Comparison of ENCODE assay signal across 22 cellular contexts in the genomic region with DNA sequence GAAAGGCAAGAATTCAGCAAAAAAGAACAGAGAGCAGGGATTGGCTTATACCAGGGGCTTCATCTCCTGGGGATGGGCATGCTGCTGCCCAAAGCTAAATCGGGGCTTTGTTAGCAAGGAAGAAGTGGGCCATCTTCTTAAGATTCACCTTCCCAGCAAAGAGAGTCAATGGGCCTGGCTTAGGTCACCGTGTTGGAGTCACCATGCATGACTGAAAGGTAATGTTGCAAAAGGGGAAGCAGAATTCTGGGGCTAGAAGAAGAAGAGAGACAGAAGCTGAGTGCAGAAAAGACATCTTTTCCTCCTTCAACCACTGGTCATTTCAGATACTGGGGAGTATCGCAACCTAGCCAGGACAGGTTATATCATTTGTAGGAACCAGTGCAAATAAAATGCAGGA.
"Had no signal": no experiment of that assay in that cellular context is flagged by ENCODE, and none has a peak within 500 bp of the region (broad histone marks: within the 10 kb centered on the region; RNA-seq: fewer than 3 reads in every experiment).

No MANE protein-coding gene starts in this region.

- H3K4me2 ChIP-seq: neural progenitor cell had no signal

- H3K27me3 ChIP-seq: ovary, right atrium auricular region had no signal

- H3K9me3 ChIP-seq: esophagus squamous epithelium, gastroesophageal sphincter, left lung, lower lobe of right lung, ovary, right atrium auricular region, sigmoid colon, tibial artery, upper lobe of left lung, uterus had no signal

- DNase-seq: dermis blood vessel endothelial cell; esophagus squamous epithelium; foreskin fibroblast; glutamatergic neuron; immature natural killer cell; left lung; lower lobe of right lung; mesenchymal stem cell; midbrain; nucleus accumbens; ovary; sigmoid colon; stimulated activated CD4-positive, alpha-beta T cell treated with anti-CD3 and anti-CD28 coated beads, Interleukin-12 subunit alpha, Interleukin-12 subunit beta, amount 100 ng/mL, for 4 hours; stimulated activated naive CD8-positive, alpha-beta T cell treated with anti-CD3 and anti-CD28 coated beads, Interleukin-15, Interleukin-2, amounts not matched to agents 100 U/mL and 50 U/mL, for 24 hours; tibial artery; upper lobe of left lung; uterus had no signal

- H3K4me3 ChIP-seq: esophagus squamous epithelium, gastroesophageal sphincter, left lung, lower lobe of right lung, neural progenitor cell, ovary, right atrium auricular region, sigmoid colon, skin epidermis, tibial artery, upper lobe of left lung, uterus had no signal

- H3K9ac ChIP-seq: neural progenitor cell had no signal

- H3K9me3 Mint-ChIP-seq: immature natural killer cell; natural killer cell treated with Interleukin-12 subunit alpha and Interleukin-12 subunit beta and Interleukin-15 and Interleukin-18, amount 100 ng/mL, for 72 hours; neural progenitor cell had no signal

- H3K4me1 Mint-ChIP-seq: immature natural killer cell had no signal

- H3K4me1 ChIP-seq: gastroesophageal sphincter, left lung, lower lobe of right lung, right atrium auricular region, sigmoid colon, tibial artery, uterus had no signal

- H2AFZ ChIP-seq: neural progenitor cell had no signal

- H3K27ac ChIP-seq: esophagus squamous epithelium, gastroesophageal sphincter, left lung, lower lobe of right lung, neural progenitor cell, ovary, right atrium auricular region, sigmoid colon, skin epidermis, tibial artery, upper lobe of left lung, uterus had no signal

- ATAC-seq: gastroesophageal sphincter; left lung; lower lobe of right lung; natural killer cell treated with Interleukin-12 subunit alpha and Interleukin-12 subunit beta and Interleukin-15 and Interleukin-18, amount 100 ng/mL, for 72 hours; stimulated activated naive CD8-positive, alpha-beta T cell treated with anti-CD3 and anti-CD28 coated beads, Interleukin-15, Interleukin-2, amounts not matched to agents 100 U/mL and 50 U/mL, for 24 hours had no signal

- H3K36me3 ChIP-seq: esophagus squamous epithelium, gastroesophageal sphincter, left lung, lower lobe of right lung, neural progenitor cell, ovary, right atrium auricular region, sigmoid colon, tibial artery, upper lobe of left lung, uterus had no signal

- H3K36me3 Mint-ChIP-seq: natural killer cell treated with Interleukin-12 subunit alpha and Interleukin-12 subunit beta and Interleukin-15 and Interleukin-18, amount 100 ng/mL, for 72 hours; neural progenitor cell had no signal

- H3K27ac Mint-ChIP-seq: immature natural killer cell; natural killer cell treated with Interleukin-12 subunit alpha and Interleukin-12 subunit beta and Interleukin-15 and Interleukin-18, amount 100 ng/mL, for 72 hours; neural progenitor cell had no signal

- H3K4me3 Mint-ChIP-seq: immature natural killer cell; natural killer cell treated with Interleukin-12 subunit alpha and Interleukin-12 subunit beta and Interleukin-15 and Interleukin-18, amount 100 ng/mL, for 72 hours; neural progenitor cell had no signal
